In genomic region chr5:132434391-132434790, GRCh38 we compare ENCODE assay signal across 13 cellular contexts. TPM values are rescaled to one million over a fixed set of nuclear protein-coding genes. Genes with fewer than 3 reads are reported as not detected.
DNase-seq lines count a peak whose midpoint lies in the region; ATAC-seq, FAIRE-seq and TF ChIP-seq lines count a peak whose summit lies in the region.
"Had no signal": no experiment of that assay in that cellular context is flagged by ENCODE, and none has a peak within 500 bp of the region (broad histone marks: within the 10 kb centered on the region; RNA-seq: fewer than 3 reads in every experiment).

No MANE protein-coding gene starts in this region.

- in situ Hi-C loops in mammary epithelial cell (cut with MboI; ENCODE audit: low sequenced_read_pairs in 2 of 2) (no loop called here), K562 (cut with MboI) (no loop called here), HAP-1 (cut with MboI; ENCODE audit: low sequenced_read_pairs) (no loop called here)

- H3K4me1 ChIP-seq in mammary epithelial cell (ENCODE audit: insufficient read depth, low read length) = peaks cover 15% of the 10 kb centered on the region
- H3K4me1 ChIP-seq in K562 (replicated peaks in 1 of 2; ENCODE audit: control insufficient read depth in 2 of 2, insufficient read depth in 2 of 2, low read length in 2 of 2) = peaks cover 18 to 34% of the 10 kb centered on the region in 2 experiments; a peak in 4 of 5 replicates
- H3K4me1 ChIP-seq in mucosa of rectum (ENCODE audit: control insufficient read depth in 2 of 2, insufficient read depth in 2 of 2, low read length in 2 of 2) = peaks cover 71 to 72% of the 10 kb centered on the region in 2 donors
- peaks cover 77 to 90% (median 83%) of the 10 kb centered on the region in 4 donors for H3K4me1 ChIP-seq in upper lobe of left lung
- H3K4me1 ChIP-seq in HAP-1 = no peaks in the 10 kb centered on the region

- intact Hi-C loops in mammary epithelial cell (cut with micrococcal nuclease) (no loop called here), MCF 10A (cut with micrococcal nuclease) (no loop called here), K562 (cut with micrococcal nuclease) (no loop called here)

- H3K79me2 ChIP-seq in mammary epithelial cell (ENCODE audit: insufficient read depth, low read length) (no peaks in the 10 kb centered on the region), K562 (ENCODE audit: control insufficient read depth, insufficient read depth, low read length) (no peaks in the 10 kb centered on the region)

- H3K9me3 ChIP-seq in mammary epithelial cell (replicated peaks; ENCODE audit: insufficient read depth, low read length) (no peaks in the 10 kb centered on the region), K562 (replicated peaks; ENCODE audit: control insufficient read depth, insufficient read depth, low read depth, low read length) (no peaks in the 10 kb centered on the region), mucosa of rectum (ENCODE audit: control insufficient read depth in 2 of 2, low read length in 2 of 2) (no peaks in the 10 kb centered on the region), upper lobe of left lung (no peaks in the 10 kb centered on the region), HAP-1 (no peaks in the 10 kb centered on the region)

- peaks cover 24% of the 10 kb centered on the region for H3K4me1 Mint-ChIP-seq in MCF 10A (ENCODE audit: insufficient read depth, unreplicated experiment)

- no peak for ATAC-seq in K562
- ATAC-seq in upper lobe of left lung (ENCODE audit: low FRiP score in 2 of 2) = no peak
- ATAC-seq in HG02938 (IDR thresholded peaks at IDR 0.05; ENCODE audit: unreplicated experiment) = no peak

- H3K27ac Mint-ChIP-seq in MCF 10A (ENCODE audit: low read depth, unreplicated experiment) = no peak overlapping the region

- H3K36me3 Mint-ChIP-seq in MCF 10A (ENCODE audit: insufficient read depth, unreplicated experiment) = peaks cover 7% of the 10 kb centered on the region

- H2AFZ ChIP-seq in mammary epithelial cell (ENCODE audit: low read depth, low read length) (peak overlapping the region; percentile 75), K562 (ENCODE audit: low read depth, low read length) (0 out of 2 replicates have a peak overlapping the region, but pooled peaks have one; percentile 46)

- BruUV-seq in mammary epithelial cell (replicated peaks; lab: Mats Ljungman, UMichigan) (no TSS peak), MCF 10A (replicated peaks; lab: Mats Ljungman, UMichigan) (no TSS peak), K562 (replicated peaks; lab: Mats Ljungman, UMichigan) (no TSS peak)

- TF ChIP-seq EP300 in K562 (IDR thresholded peaks at IDR 0.05; ENCODE audit: low read length) = no peak
- TF ChIP-seq EP300 in upper lobe of left lung (IDR thresholded peaks at IDR 0.05) = no peak

- FAIRE-seq in K562 (lab: Jason Lieb, UNC) = no peak

- CTCF ChIA-PET in mammary epithelial cell (lab: Charles Lee; ENCODE audit: low non-redundant PET) (no interaction called here), MCF 10A (lab: Yijun Ruan, JAX) (interaction anchor here (1.0 kb wide), 1 partner anchor 66 kb away, joined by 4 read pairs; no protein-coding TSS in a partner anchor), K562 (lab: Yijun Ruan, JAX; ENCODE audit: low intra/inter-chr PET ratio) (no interaction called here)

- no peak overlapping the region for H3K4me2 ChIP-seq in mammary epithelial cell (ENCODE audit: insufficient read depth, low read depth, low read length)
- no peak overlapping the region for H3K4me2 ChIP-seq in K562 (ENCODE audit: insufficient read depth, low read length)

- H3K36me3 ChIP-seq in mammary epithelial cell (ENCODE audit: insufficient read depth, low read length) = no peaks in the 10 kb centered on the region
- no peaks in the 10 kb centered on the region for H3K36me3 ChIP-seq in K562 (ENCODE audit: control insufficient read depth, insufficient read depth, low read length)
- H3K36me3 ChIP-seq in mucosa of rectum (ENCODE audit: control insufficient read depth in 2 of 2, insufficient read depth in 2 of 2, low read length in 2 of 2) = peaks cover 0 to 3% of the 10 kb centered on the region in 2 donors
- no peaks in the 10 kb centered on the region for H3K36me3 ChIP-seq in upper lobe of left lung
- no peaks in the 10 kb centered on the region for H3K36me3 ChIP-seq in HAP-1 (replicated peaks)
- no peaks in the 10 kb centered on the region for H3K36me3 ChIP-seq in H7 (replicated peaks; ENCODE audit: control insufficient read depth, insufficient read depth, low read length)
- H3K36me3 ChIP-seq: cardiac muscle cell had no signal

- H3K9ac ChIP-seq in mammary epithelial cell (ENCODE audit: insufficient read depth, low read length) (no peak overlapping the region), K562 (ENCODE audit: insufficient read depth in 1 of 2, low read depth in 2 of 2, low read length in 2 of 2) (no peak overlapping the region; a peak in 1 of 4 replicates), mucosa of rectum (ENCODE audit: low read depth in 1 of 2, low read length in 2 of 2) (no peak overlapping the region)

- DNase-seq in mammary epithelial cell (no peak), MCF 10A (ENCODE audit: unreplicated experiment) (no peak), K562 (ENCODE audit: extremely low read depth in 1 of 4, low spot score in 3 of 4) (no peak), upper lobe of left lung (no peak), HAP-1 (ENCODE audit: low spot score in 2 of 2) (no peak), H7 (no peak)
- DNase-seq: NCI-H1417 treated with DMSO at 0.1 percent for 48 hours, NCI-H82, SHP77 treated with DMSO at 0.1 percent for 48 hours had no signal

- H4K20me1 ChIP-seq in mammary epithelial cell (ENCODE audit: insufficient read depth, low read length) = no peaks in the 10 kb centered on the region
- H4K20me1 ChIP-seq in K562 (replicated peaks; ENCODE audit: control insufficient read depth, insufficient read depth, low read length) = no peaks in the 10 kb centered on the region

- dilution Hi-C loops in mammary epithelial cell (cut with HindIII; ENCODE audit: low sequenced_read_pairs) = no loop called here

- H3K4me3 Mint-ChIP-seq in MCF 10A (ENCODE audit: unreplicated experiment) = no peak overlapping the region

- no peaks in the 10 kb centered on the region for H3K9me3 Mint-ChIP-seq in MCF 10A (ENCODE audit: unreplicated experiment)

- H3K9me1 ChIP-seq in K562 (ENCODE audit: control insufficient read depth, insufficient read depth, low read length) = no peaks in the 10 kb centered on the region

- TF ChIP-seq POLR2A in K562 (conservative IDR thresholded peaks at IDR 0.05) = no peak
- no peak for TF ChIP-seq POLR2A in upper lobe of left lung (IDR thresholded peaks at IDR 0.05)

- 69% methylated on average over 3 of the region's 3 CpGs for WGBS in mammary epithelial cell (ENCODE audit: low coverage, missing lambda C conversion rate)
- 35% methylated on average over 3 of the region's 3 CpGs for WGBS in K562 (ENCODE audit: insufficient coverage, low coverage, missing lambda C conversion rate)
- WGBS in upper lobe of left lung, 2 donors = 79 to 91% methylated on average over 3 of the region's 3 CpGs

- H3K27me3 ChIP-seq in mammary epithelial cell (ENCODE audit: insufficient read depth, low read length) (no peaks in the 10 kb centered on the region), K562 (ENCODE audit: control insufficient read depth in 2 of 2, insufficient read depth in 2 of 2, low read length in 2 of 2) (no peaks in the 10 kb centered on the region), mucosa of rectum (ENCODE audit: control insufficient read depth in 2 of 2, insufficient read depth in 2 of 2, low read length in 2 of 2) (no peaks in the 10 kb centered on the region), upper lobe of left lung (no peaks in the 10 kb centered on the region), HAP-1 (ENCODE audit: low read depth) (no peaks in the 10 kb centered on the region), H7 (ENCODE audit: control insufficient read depth, insufficient read depth, low read length) (no peaks in the 10 kb centered on the region; the same call in 1 of the 2 replicates)
- H3K27me3 ChIP-seq: cardiac muscle cell had no signal

- no peak overlapping the region for H3K27ac ChIP-seq in mammary epithelial cell (ENCODE audit: insufficient read depth, low read depth, low read length)
- H3K27ac ChIP-seq in K562 (ENCODE audit: extremely low read depth, low read depth, low read length) = no peak overlapping the region
- H3K27ac ChIP-seq in mucosa of rectum (ENCODE audit: low read depth in 2 of 2, low read length in 2 of 2) = peak overlapping the region; percentile 54 to 73
- H3K27ac ChIP-seq in upper lobe of left lung = peak overlapping the region in 3 of 4 donors; percentile 33 to 87 (median 83)
- H3K27ac ChIP-seq: cardiac muscle cell had no signal

- H3K4me3 ChIP-seq in mammary epithelial cell (replicated peaks in 1 of 3; ENCODE audit: insufficient read depth in 1 of 3, low read depth in 2 of 3, low read length in 3 of 3) = no peak overlapping the region
- H3K4me3 ChIP-seq in K562 = no peak overlapping the region
- no peak overlapping the region for H3K4me3 ChIP-seq in mucosa of rectum (ENCODE audit: low read length in 2 of 2)
- H3K4me3 ChIP-seq in upper lobe of left lung = no peak overlapping the region
- no peak overlapping the region for H3K4me3 ChIP-seq in HAP-1
- no peak overlapping the region for H3K4me3 ChIP-seq in H7 (ENCODE audit: insufficient read depth, low read depth, low read length)
- H3K4me3 ChIP-seq: cardiac muscle cell, skin epidermis had no signal

- no peak for TF ChIP-seq RAD21 in K562 (CRISPR knock-in tag; conservative IDR thresholded peaks at IDR 0.05 in 1 of 2, IDR thresholded peaks at IDR 0.05 in 1 of 2)

- TF ChIP-seq CTCF in mammary epithelial cell (conservative IDR thresholded peaks at IDR 0.05 in 1 of 2, IDR thresholded peaks at IDR 0.05 in 1 of 2; ENCODE audit: extremely low read depth in 1 of 2, insufficient read depth in 1 of 2, low read depth in 1 of 2, low read length in 2 of 2) (no peak), MCF 10A (IDR thresholded peaks at IDR 0.05; ENCODE audit: unreplicated experiment) (no peak), K562 (IDR thresholded peaks at IDR 0.05 in 2 of 3, conservative IDR thresholded peaks at IDR 0.05 in 1 of 3; ENCODE audit: insufficient read depth in 2 of 3, low read depth in 1 of 3, low read length in 3 of 3) (no peak), upper lobe of left lung (IDR thresholded peaks at IDR 0.05) (no peak)

- POLR2A ChIA-PET in MCF 10A (lab: Yijun Ruan, JAX) = no interaction called here
- POLR2A ChIA-PET in K562 (lab: Yijun Ruan, JAX) = interaction anchor here (0.6 to 2.0 kb wide), 5 partner anchors 8 to 39 kb away, joined by 3 to 9 read pairs (median 4); no protein-coding TSS in a partner anchor

- no peaks in the 10 kb centered on the region for H3K27me3 Mint-ChIP-seq in MCF 10A (ENCODE audit: insufficient read depth, unreplicated experiment)

RNA-seq across cellular contexts. Expression of gene IRF1, which starts 56.2 kb away (rescaled TPM):
- total RNA-seq in mammary epithelial cell = 10 to 100 TPM in 1 of 2 donors, 1 to 10 TPM in 1; 5.3 to 14.9 TPM
- 9.0 TPM for polyA plus RNA-seq in mammary epithelial cell
- polyA minus RNA-seq in mammary epithelial cell = 24.6 TPM
- total RNA-seq in MCF 10A (2022) = 18.7 and 23.0 TPM in 2 replicates
- total RNA-seq in K562 (2011; cell fraction: chromatin; rRNA removed; ENCODE audit: low replicate concordance) = 28.2 and 57.3 TPM in 2 replicates
- 33.9 and 37.9 TPM in 2 replicates for total RNA-seq in K562 (2011; cell fraction: nucleolus; rRNA removed)
- 29.7 and 35.8 TPM in 2 replicates for total RNA-seq in K562 (2011; cell fraction: nucleoplasm; rRNA removed)
- total RNA-seq in K562 (2014; rRNA removed) = 3.0 and 4.4 TPM in 2 replicates
- 4.4 and 6.1 TPM in 2 replicates for total RNA-seq in K562 (2014; rRNA removed; fragmentation: Illumina TruSeq; extraction: Trizol)
- total RNA-seq in K562 (2015; rRNA removed; fragmentation: Illumina TruSeq; extraction: Trizol) = 7.4 and 8.2 TPM in 2 replicates
- 10.6 and 12.3 TPM in 2 replicates for total RNA-seq in K562 (2021)
- polyA plus RNA-seq in K562 (2011; rRNA removed) = 4.9 and 5.4 TPM in 2 replicates
- polyA plus RNA-seq in K562 (2011; cell fraction: cytosol; rRNA removed) = 3.6 and 5.0 TPM in 2 replicates
- polyA plus RNA-seq in K562 (2011; cell fraction: nucleus; rRNA removed) = 12.7 and 17.0 TPM in 2 replicates
- polyA plus RNA-seq in K562 (2012) = 7.0 and 22.7 TPM in 2 replicates
- polyA plus RNA-seq in K562 (2014; fragmentation: Illumina TruSeq; extraction: Trizol) = 5.3 and 7.3 TPM in 2 replicates
- polyA plus RNA-seq in K562 (2014; fragmentation: Nextera tagmentation; extraction: Ambion mirVana) = 1 to 10 TPM; 1.1 to 1.3 TPM
- polyA plus RNA-seq in K562 (2014; rRNA removed) = 5.9 and 6.0 TPM in 2 replicates
- 14.3 and 15.6 TPM in 2 replicates for polyA minus RNA-seq in K562 (2011; rRNA and poly(A)+ RNA removed)
- 4.2 and 9.4 TPM in 2 replicates for polyA minus RNA-seq in K562 (2011; cell fraction: cytosol; rRNA and poly(A)+ RNA removed)
- polyA minus RNA-seq in K562 (2011; cell fraction: nucleus; rRNA and poly(A)+ RNA removed) = 19.7 and 23.8 TPM in 2 replicates
- 10 to 100 TPM; 42.1 to 94.3 (median 79.3) TPM for total RNA-seq in upper lobe of left lung
- 4.5 and 6.5 TPM in 2 replicates for total RNA-seq in H7 (2014; rRNA removed; shearing (Covaris generic))

Comparison
In these comparisons a context has a peak if more than half of its experiments do, and no peak if none do; other contexts are left out.
1. H3K27ac ChIP-seq: peak in mucosa of rectum (2 of 2) and upper lobe of left lung (3 of 4); none in mammary epithelial cell (single experiment) and K562 (single experiment).